ENCODE assay signal across 26 cellular contexts in the genomic region with DNA sequence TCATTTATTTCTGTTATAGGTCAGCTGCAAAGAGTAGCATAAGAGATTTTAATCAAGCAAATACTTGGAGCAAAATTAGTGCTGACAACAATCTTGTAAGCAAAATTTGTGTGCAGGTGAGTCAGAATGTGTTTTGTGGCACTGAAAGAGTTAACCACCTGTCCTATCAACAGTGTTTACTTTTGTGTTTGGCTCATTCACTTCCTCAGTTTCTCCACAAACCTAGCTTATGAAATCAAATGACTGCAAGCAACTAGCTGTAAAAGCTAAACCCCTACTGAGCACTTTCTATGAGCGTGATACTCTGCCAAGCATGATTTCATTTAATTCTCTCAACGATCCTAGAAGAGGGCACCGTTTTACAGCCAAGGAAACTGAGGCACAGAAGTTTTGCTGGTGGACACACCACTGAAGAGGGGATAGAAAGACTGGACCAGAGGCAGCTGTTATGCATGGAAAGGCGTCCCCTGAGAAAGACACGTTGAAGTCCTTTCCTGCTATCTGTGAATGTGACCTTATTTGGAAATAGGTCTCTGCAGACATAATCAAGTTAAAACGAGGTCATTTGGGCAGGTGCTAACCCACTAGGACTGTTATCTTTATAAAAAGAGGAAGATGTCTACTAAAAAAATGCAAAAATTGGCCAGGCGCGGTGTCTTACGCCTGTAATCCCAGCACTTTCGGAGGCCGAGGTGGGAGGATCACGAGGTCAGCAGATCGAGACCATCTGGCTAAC. TPM values are rescaled to one million over a fixed set of nuclear protein-coding genes. Genes with fewer than 3 reads are reported as not detected.
DNase-seq lines count a peak whose midpoint lies in the region; ATAC-seq and TF ChIP-seq lines count a peak whose summit lies in the region.
"Had no signal": no experiment of that assay in that cellular context is flagged by ENCODE, and none has a peak within 500 bp of the region (broad histone marks: within the 10 kb centered on the region; RNA-seq: fewer than 3 reads in every experiment).

No MANE protein-coding gene starts in this region.

- H3K79me2 ChIP-seq in OCI-LY1 (ENCODE audit: insufficient read depth, low read length), result no peaks in the 10 kb centered on the region

- no peaks in the 10 kb centered on the region for H3K36me3 Mint-ChIP-seq in activated T-helper 17 cell treated with anti-CD3 and anti-CD28 coated beads, Interleukin-2, amount 50 U/mL, for 72 hours (ENCODE audit: low read depth)
- H3K36me3 Mint-ChIP-seq in naive B cell, result peaks cover 0 to 9% of the 10 kb centered on the region in 2 donors
- peaks cover 4% of the 10 kb centered on the region for H3K36me3 Mint-ChIP-seq in natural killer cell treated with Interleukin-12 subunit alpha and Interleukin-12 subunit beta and Interleukin-15 and Interleukin-18, amount 100 ng/mL, for 72 hours

- H3K36me3 ChIP-seq in OCI-LY1 (ENCODE audit: insufficient read depth, low read length), result no peaks in the 10 kb centered on the region
- H3K36me3 ChIP-seq: esophagus squamous epithelium, MG63, thyroid gland, WERI-Rb-1 had no signal

- no peak overlapping the region for H3K9ac ChIP-seq in OCI-LY1 (ENCODE audit: low read length)

- no peak for TF ChIP-seq CTCF in OCI-LY1 (IDR thresholded peaks at IDR 0.05; ENCODE audit: low read length)
- no peak for TF ChIP-seq CTCF in lower leg skin (IDR thresholded peaks at IDR 0.05)

- H3K9me3 ChIP-seq in OCI-LY1 (ENCODE audit: low read length), result no peaks in the 10 kb centered on the region
- H3K9me3 ChIP-seq: esophagus squamous epithelium, MG63, SJCRH30, thyroid gland had no signal

- peaks cover 7% of the 10 kb centered on the region for H3K4me1 ChIP-seq in OCI-LY1 (ENCODE audit: insufficient read depth, low read length, severe bottlenecking)

- peaks cover 5% of the 10 kb centered on the region for H3K9me3 Mint-ChIP-seq in activated T-helper 17 cell treated with anti-CD3 and anti-CD28 coated beads, Interleukin-2, amount 50 U/mL, for 72 hours
- peaks cover 0 to 5% (median 2%) of the 10 kb centered on the region in 7 donors for H3K9me3 Mint-ChIP-seq in naive B cell
- H3K9me3 Mint-ChIP-seq in natural killer cell treated with Interleukin-12 subunit alpha and Interleukin-12 subunit beta and Interleukin-15 and Interleukin-18, amount 100 ng/mL, for 72 hours, result peaks cover 3% of the 10 kb centered on the region

- no peak overlapping the region for H3K27ac ChIP-seq in OCI-LY1 (ENCODE audit: low read depth, low read length, poor library complexity, severe bottlenecking)
- H3K27ac ChIP-seq: C4-2B, esophagus squamous epithelium, SJCRH30, thyroid gland, WERI-Rb-1 had no signal

- H3K4me2 ChIP-seq in OCI-LY1 (ENCODE audit: low read length), result 0 out of 2 replicates have a peak overlapping the region, but pooled peaks have one; percentile 9
- H3K4me2 ChIP-seq: GM23338 had no signal

- H3K27me3 ChIP-seq in OCI-LY1 (ENCODE audit: insufficient read depth, low read length), result peaks cover 7% of the 10 kb centered on the region; the same call in 1 of the 2 replicates
- H3K27me3 ChIP-seq: esophagus squamous epithelium, MG63, SJCRH30, thyroid gland had no signal

- H3K4me1 Mint-ChIP-seq in activated T-helper 17 cell treated with anti-CD3 and anti-CD28 coated beads, Interleukin-2, amount 50 U/mL, for 72 hours, result peaks cover 36% of the 10 kb centered on the region
- peaks cover 52 to 82% (median 56%) of the 10 kb centered on the region in 3 donors for H3K4me1 Mint-ChIP-seq in naive B cell
- H3K4me1 Mint-ChIP-seq in natural killer cell treated with Interleukin-12 subunit alpha and Interleukin-12 subunit beta and Interleukin-15 and Interleukin-18, amount 100 ng/mL, for 72 hours (ENCODE audit: low read depth in 2 of 2), result peaks cover 27 to 41% of the 10 kb centered on the region in 2 donors

- H3K27me3 Mint-ChIP-seq in activated T-helper 17 cell treated with anti-CD3 and anti-CD28 coated beads, Interleukin-2, amount 50 U/mL, for 72 hours, result no peaks in the 10 kb centered on the region
- H3K27me3 Mint-ChIP-seq in naive B cell, result no peaks in the 10 kb centered on the region
- H3K27me3 Mint-ChIP-seq in natural killer cell treated with Interleukin-12 subunit alpha and Interleukin-12 subunit beta and Interleukin-15 and Interleukin-18, amount 100 ng/mL, for 72 hours, result no peaks in the 10 kb centered on the region
- H3K27me3 Mint-ChIP-seq: stimulated activated naive CD8-positive, alpha-beta T cell treated with anti-CD3 and anti-CD28 coated beads, Interleukin-15, amount 100 ng/mL, for 72 hours had no signal

- peak; percentile 87 for DNase-seq in GF-D8 (lab: John Stamatoyannopoulos, UW)
- no peak for DNase-seq in naive B cell
- DNase-seq in amniotic stem cell (lab: John Stamatoyannopoulos, UW), result no peak
- no peak for DNase-seq in natural killer cell treated with Interleukin-12 subunit alpha and Interleukin-12 subunit beta and Interleukin-15 and Interleukin-18, amount 100 ng/mL, for 72 hours (ENCODE audit: low spot score)
- no peak for DNase-seq in lower leg skin (ENCODE audit: low spot score in 2 of 2)
- DNase-seq: activated CD4-positive, alpha-beta T cell treated with anti-CD3 and anti-CD28 coated beads, Interleukin-2, amount 50 U/mL, for 4 hours; effector CD8-positive, alpha-beta T cell; esophagus squamous epithelium; left ventricle myocardium superior; MG63; NCI-H1436 treated with DMSO at 0.1 percent for 48 hours; NCI-H2107; nephron progenitor cell; right cardiac atrium; SJCRH30; stimulated activated naive CD8-positive, alpha-beta T cell treated with anti-CD3 and anti-CD28 coated beads, Interleukin-15, amount 100 ng/mL, for 72 hours; thyroid gland; WERI-Rb-1 had no signal

- intact Hi-C loops in lower leg skin (cut with DNase I; ENCODE audit: low total_unique reads), result no loop called here

- peak; percentile 57 for ATAC-seq in activated T-helper 17 cell treated with anti-CD3 and anti-CD28 coated beads, Interleukin-2, amount 50 U/mL, for 72 hours (replicated peaks)
- ATAC-seq in naive B cell (ENCODE audit: low read depth in 2 of 2) (peak; percentile 61 to 79), HG03457 (IDR thresholded peaks at IDR 0.05; ENCODE audit: unreplicated experiment) (no peak)
- ATAC-seq in natural killer cell treated with Interleukin-12 subunit alpha and Interleukin-12 subunit beta and Interleukin-15 and Interleukin-18, amount 100 ng/mL, for 72 hours, result no peak
- ATAC-seq: GM23338; K562; left ventricle myocardium superior; Panc1; right cardiac atrium; stimulated activated naive CD8-positive, alpha-beta T cell treated with anti-CD3 and anti-CD28 coated beads, Interleukin-15, amount 100 ng/mL, for 72 hours had no signal

- no peak for TF ChIP-seq POLR2A in lower leg skin (IDR thresholded peaks at IDR 0.05)

- 80 to 90% methylated on average over 13 of the region's 13 CpGs for WGBS in lower leg skin, 2 donors

- no peak overlapping the region for H3K4me3 ChIP-seq in OCI-LY1 (ENCODE audit: low read depth, low read length, poor library complexity, severe bottlenecking)
- H3K4me3 ChIP-seq in lower leg skin (ENCODE audit: low read depth, poor library complexity, severe bottlenecking), result no peak overlapping the region
- H3K4me3 ChIP-seq: esophagus squamous epithelium, GM23338, K562, MG63, SJCRH30, thyroid gland had no signal

- H3K9me2 ChIP-seq in OCI-LY1 (ENCODE audit: low read depth, low read length), result no peaks in the 10 kb centered on the region

- H3F3A ChIP-seq in OCI-LY1 (ENCODE audit: insufficient read depth, low read length), result no peaks in the 10 kb centered on the region

- H3K27ac Mint-ChIP-seq in activated T-helper 17 cell treated with anti-CD3 and anti-CD28 coated beads, Interleukin-2, amount 50 U/mL, for 72 hours, result peak overlapping the region; percentile 80
- peak overlapping the region in 5 of 6 donors; percentile 71 to 94 (median 84) for H3K27ac Mint-ChIP-seq in naive B cell
- no peak overlapping the region for H3K27ac Mint-ChIP-seq in natural killer cell treated with Interleukin-12 subunit alpha and Interleukin-12 subunit beta and Interleukin-15 and Interleukin-18, amount 100 ng/mL, for 72 hours
- H3K27ac Mint-ChIP-seq: brain; GM23338; nephron progenitor cell; stimulated activated naive CD8-positive, alpha-beta T cell treated with anti-CD3 and anti-CD28 coated beads, Interleukin-15, amount 100 ng/mL, for 72 hours had no signal

- peak overlapping the region; percentile 66 for H3K4me3 Mint-ChIP-seq in activated T-helper 17 cell treated with anti-CD3 and anti-CD28 coated beads, Interleukin-2, amount 50 U/mL, for 72 hours
- peak overlapping the region in 2 of 8 donors; percentile 35 to 56 for H3K4me3 Mint-ChIP-seq in naive B cell
- H3K4me3 Mint-ChIP-seq in natural killer cell treated with Interleukin-12 subunit alpha and Interleukin-12 subunit beta and Interleukin-15 and Interleukin-18, amount 100 ng/mL, for 72 hours, result no peak overlapping the region
- H3K4me3 Mint-ChIP-seq: brain; GM23338; nephron progenitor cell; stimulated activated naive CD8-positive, alpha-beta T cell treated with anti-CD3 and anti-CD28 coated beads, Interleukin-15, amount 100 ng/mL, for 72 hours had no signal

- H2AFZ ChIP-seq in OCI-LY1 (ENCODE audit: low read length), result no peak overlapping the region
- H2AFZ ChIP-seq: GM23338 had no signal

- H4K20me1 ChIP-seq in OCI-LY1 (ENCODE audit: insufficient read depth, low read length), result no peaks in the 10 kb centered on the region

RNA-seq across cellular contexts. Expression of gene ELMO1, which starts 31.8 kb away (rescaled TPM):
- 100 to 1,000 TPM in 1 of 2 donors, 10 to 100 TPM in 1; 77.4 to 106 TPM for total RNA-seq in activated T-helper 17 cell treated with anti-CD3 and anti-CD28 coated beads, Interleukin-2, amount 50 U/mL, for 72 hours
- 10 to 100 TPM; 42.8 to 69.9 (median 59.5) TPM for polyA plus RNA-seq in naive B cell (ENCODE audit: low read depth in 6 of 6)
- 100 to 1,000 TPM in 1 of 2 donors, 10 to 100 TPM in 1; 36.8 to 103 TPM for total RNA-seq in natural killer cell treated with Interleukin-12 subunit alpha and Interleukin-12 subunit beta and Interleukin-15 and Interleukin-18, amount 100 ng/mL, for 72 hours
- 10 to 100 TPM; 11.5 to 19.9 (median 17.4) TPM for total RNA-seq in lower leg skin

Comparison
In these comparisons a context has a peak if more than half of its experiments do, and no peak if none do; other contexts are left out.
1. ATAC-seq: peak in activated T-helper 17 cell treated with anti-CD3 and anti-CD28 coated beads, Interleukin-2, amount 50 U/mL, for 72 hours (single experiment) and naive B cell (2 of 2); none in HG03457 (single experiment) and natural killer cell treated with Interleukin-12 subunit alpha and Interleukin-12 subunit beta and Interleukin-15 and Interleukin-18, amount 100 ng/mL, for 72 hours (0 of 2).
2. H3K27ac Mint-ChIP-seq: peak in activated T-helper 17 cell treated with anti-CD3 and anti-CD28 coated beads, Interleukin-2, amount 50 U/mL, for 72 hours (single experiment) and naive B cell (5 of 6); none in natural killer cell treated with Interleukin-12 subunit alpha and Interleukin-12 subunit beta and Interleukin-15 and Interleukin-18, amount 100 ng/mL, for 72 hours (0 of 2).